10 cellular contexts compared by ENCODE assay signal in the genomic region with DNA sequence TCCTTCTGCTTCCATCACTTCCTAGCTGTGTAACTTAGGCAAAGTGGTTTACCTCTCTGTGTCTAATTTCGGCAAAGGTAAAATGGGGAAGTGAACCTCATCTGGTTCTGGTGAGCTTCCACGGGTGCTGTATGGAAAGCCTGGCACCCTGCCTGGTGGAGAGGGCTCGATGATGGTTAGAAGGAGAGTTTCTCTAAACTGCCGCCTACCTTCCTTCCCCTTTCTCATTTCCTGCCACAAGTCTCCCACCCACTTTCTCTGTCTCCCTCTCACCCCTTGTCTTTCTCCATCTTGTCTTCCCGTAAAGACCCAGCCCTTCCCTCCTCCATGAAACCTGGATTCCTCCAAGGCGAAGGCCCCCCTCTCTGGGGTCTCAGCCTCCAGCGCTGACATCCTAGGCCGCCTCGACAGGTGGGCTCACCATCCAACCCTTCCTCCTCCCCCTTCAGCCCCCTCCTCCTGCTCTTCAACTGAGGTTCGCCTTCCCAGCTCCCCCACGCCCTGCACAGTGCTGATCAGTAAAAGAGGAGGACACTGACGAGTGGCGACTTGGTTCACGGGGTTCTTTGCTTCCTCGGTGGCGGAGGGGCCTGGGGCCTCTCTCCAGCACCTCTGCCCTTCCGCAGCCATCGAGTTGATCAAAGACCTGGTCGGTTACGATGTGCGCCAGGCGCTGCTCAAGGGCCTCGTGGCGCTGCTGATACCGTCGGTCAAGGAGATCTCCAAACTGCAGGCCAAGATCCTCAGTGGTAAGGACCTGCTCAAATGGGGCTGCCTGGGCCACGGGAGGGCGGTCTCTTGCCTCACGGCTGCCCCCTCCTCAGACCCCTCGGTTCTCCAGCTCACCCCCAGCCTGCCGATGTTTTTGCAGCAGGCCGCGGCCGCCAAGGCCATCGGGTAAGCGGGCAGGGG. TPM values are rescaled to one million over a fixed set of nuclear protein-coding genes. Genes with fewer than 3 reads are reported as not detected.
A peak's percentile ranks its signal among the peaks of the same experiment; 100 is the strongest.
DNase-seq lines count a peak whose midpoint lies in the region; ATAC-seq, FAIRE-seq and TF ChIP-seq lines count a peak whose summit lies in the region.
"Had no signal": no experiment of that assay in that cellular context is flagged by ENCODE, and none has a peak within 500 bp of the region (broad histone marks: within the 10 kb centered on the region; RNA-seq: fewer than 3 reads in every experiment).

No MANE protein-coding gene starts in this region.

- H3F3A ChIP-seq in OCI-LY1 (ENCODE audit: insufficient read depth, low read length): peaks cover 4% of the 10 kb centered on the region; the same call in 1 of the 2 replicates

- no peaks in the 10 kb centered on the region for H4K20me1 ChIP-seq in OCI-LY1 (ENCODE audit: insufficient read depth, low read length)

- H3K9me3 ChIP-seq in OCI-LY1 (ENCODE audit: low read length): no peaks in the 10 kb centered on the region

- H3K4me3 Mint-ChIP-seq in activated T-cell treated with anti-CD3 and anti-CD28 coated beads, Interleukin-2, amount 50 U/mL, for 72 hours: peak overlapping the region; percentile 80 to 85
- H3K4me3 Mint-ChIP-seq in osteocyte (ENCODE audit: unreplicated experiment): no peak overlapping the region

- H3K4me1 Mint-ChIP-seq in activated T-cell treated with anti-CD3 and anti-CD28 coated beads, Interleukin-2, amount 50 U/mL, for 72 hours (ENCODE audit: low read depth): peaks cover 87% of the 10 kb centered on the region
- H3K4me1 Mint-ChIP-seq in osteocyte (ENCODE audit: unreplicated experiment): peaks cover 4% of the 10 kb centered on the region

- no peak for TF ChIP-seq POLR2A in GM12892 (IDR thresholded peaks at IDR 0.05; ENCODE audit: low read depth, low read length)

- no peaks in the 10 kb centered on the region for H3K36me3 ChIP-seq in OCI-LY1 (ENCODE audit: insufficient read depth, low read length)
- H3K36me3 ChIP-seq: cardiac muscle cell had no signal

- peak overlapping the region; percentile 92 for H3K27ac Mint-ChIP-seq in activated T-cell treated with anti-CD3 and anti-CD28 coated beads, Interleukin-2, amount 50 U/mL, for 72 hours
- H3K27ac Mint-ChIP-seq in osteocyte (ENCODE audit: unreplicated experiment): no peak overlapping the region

- peak overlapping the region; percentile 46 for H3K4me2 ChIP-seq in OCI-LY1 (ENCODE audit: low read length)

- no peaks in the 10 kb centered on the region for H3K27me3 Mint-ChIP-seq in activated T-cell treated with anti-CD3 and anti-CD28 coated beads, Interleukin-2, amount 50 U/mL, for 72 hours (ENCODE audit: low read depth)
- no peaks in the 10 kb centered on the region for H3K27me3 Mint-ChIP-seq in osteocyte (ENCODE audit: unreplicated experiment)

- no peaks in the 10 kb centered on the region for H3K9me2 ChIP-seq in OCI-LY1 (ENCODE audit: low read depth, low read length)

- H3K4me3 ChIP-seq in OCI-LY1 (ENCODE audit: low read depth, low read length, poor library complexity, severe bottlenecking): peak overlapping the region; percentile 14
- H3K4me3 ChIP-seq: cardiac muscle cell had no signal

- no peaks in the 10 kb centered on the region for H3K9me3 Mint-ChIP-seq in activated T-cell treated with anti-CD3 and anti-CD28 coated beads, Interleukin-2, amount 50 U/mL, for 72 hours
- H3K9me3 Mint-ChIP-seq in osteocyte (ENCODE audit: unreplicated experiment): no peaks in the 10 kb centered on the region

- H3K4me1 ChIP-seq in OCI-LY1 (ENCODE audit: insufficient read depth, low read length, severe bottlenecking) (peaks cover 39% of the 10 kb centered on the region), foreskin keratinocyte (no peaks in the 10 kb centered on the region)

- peak overlapping the region; percentile 94 for H3K27ac ChIP-seq in OCI-LY1 (ENCODE audit: low read depth, low read length, poor library complexity, severe bottlenecking)
- no peak overlapping the region for H3K27ac ChIP-seq in foreskin keratinocyte
- H3K27ac ChIP-seq: cardiac muscle cell had no signal

- TF ChIP-seq CTCF in OCI-LY1 (IDR thresholded peaks at IDR 0.05; ENCODE audit: low read length) (no peak), foreskin keratinocyte (conservative IDR thresholded peaks at IDR 0.05) (no peak), osteocyte (IDR thresholded peaks at IDR 0.05) (no peak)

- H3K9ac ChIP-seq in OCI-LY1 (ENCODE audit: low read length): peak overlapping the region; percentile 10; the same call in 1 of the 2 replicates

- no peak overlapping the region for H2AFZ ChIP-seq in OCI-LY1 (ENCODE audit: low read length)

- H3K27me3 ChIP-seq in OCI-LY1 (ENCODE audit: insufficient read depth, low read length) (no peaks in the 10 kb centered on the region), foreskin keratinocyte (no peaks in the 10 kb centered on the region)
- H3K27me3 ChIP-seq: cardiac muscle cell had no signal

- DNase-seq in GM12892 (ENCODE audit: insufficient read length) (peak; percentile 67), foreskin keratinocyte (no peak), NCI-H146 treated with DMSO at 0.1 percent for 48 hours (lab: John Stamatoyannopoulos, UW; ENCODE audit: unreplicated experiment) (no peak), posterior vena cava (ENCODE audit: low spot score) (no peak), osteocyte (ENCODE audit: extremely low spot score, unreplicated experiment) (no peak)
- peak; percentile 55 to 56 for DNase-seq in activated T-cell treated with anti-CD3 and anti-CD28 coated beads, Interleukin-2, amount 50 U/mL, for 72 hours
- peak; percentile 66 for DNase-seq in stimulated activated CD4-positive, alpha-beta T cell treated with anti-CD3 and anti-CD28 coated beads, Interleukin-1b, Interleukin-23, amount 100 ng/mL, for 48 hours
- DNase-seq: SHP77 treated with DMSO at 0.1 percent for 48 hours had no signal

- ATAC-seq in activated T-cell treated with anti-CD3 and anti-CD28 coated beads, Interleukin-2, amount 50 U/mL, for 72 hours (replicated peaks in 1 of 2): no peak
- ATAC-seq in foreskin keratinocyte: no peak

- FAIRE-seq in GM12892 (lab: Jason Lieb, UNC): no peak

- H3K36me3 Mint-ChIP-seq in activated T-cell treated with anti-CD3 and anti-CD28 coated beads, Interleukin-2, amount 50 U/mL, for 72 hours (ENCODE audit: insufficient read depth in 2 of 2): peaks cover 0 to 2% of the 10 kb centered on the region in 2 donors
- no peaks in the 10 kb centered on the region for H3K36me3 Mint-ChIP-seq in osteocyte (ENCODE audit: unreplicated experiment)

- intact Hi-C loops in posterior vena cava (cut with DNase I): no loop called here

- H3K79me2 ChIP-seq in OCI-LY1 (ENCODE audit: insufficient read depth, low read length): no peaks in the 10 kb centered on the region

RNA-seq across cellular contexts. Expression of a gene that starts 7.2 kb away (rescaled TPM):
- polyA plus RNA-seq in GM12892 (2012; ENCODE audit: missing spikeins): not detected
- total RNA-seq in activated T-cell treated with anti-CD3 and anti-CD28 coated beads, Interleukin-2, amount 50 U/mL, for 72 hours: not detected
- total RNA-seq in foreskin keratinocyte (not detected in 2 replicates), posterior vena cava (not detected), osteocyte (not detected in 2 replicates)
- not detected in 2 replicates for polyA plus RNA-seq in foreskin keratinocyte
- total RNA-seq: cardiac muscle cell had no signal
- polyA plus RNA-seq: cardiac muscle cell had no signal

RNA-seq across cellular contexts. Expression of a gene that starts 15.9 kb away (rescaled TPM):
- 26.4 TPM for polyA plus RNA-seq in GM12892 (2012; ENCODE audit: missing spikeins)
- total RNA-seq in activated T-cell treated with anti-CD3 and anti-CD28 coated beads, Interleukin-2, amount 50 U/mL, for 72 hours: 100 to 1,000 TPM; 134 to 147 TPM
- total RNA-seq in foreskin keratinocyte (36.6 and 49.1 TPM in 2 replicates), posterior vena cava (under 1 TPM; 0.43 to 0.93 TPM), osteocyte (7.5 and 7.7 TPM in 2 replicates)
- polyA plus RNA-seq in foreskin keratinocyte: 25.7 and 36.2 TPM in 2 replicates

RNA-seq across cellular contexts. Expression of a gene that starts 49.2 kb away (rescaled TPM):
- 4.3 TPM for polyA plus RNA-seq in GM12892 (2012; ENCODE audit: missing spikeins)
- total RNA-seq in activated T-cell treated with anti-CD3 and anti-CD28 coated beads, Interleukin-2, amount 50 U/mL, for 72 hours: 100 to 1,000 TPM; 108 to 123 TPM
- 0.18 TPM in 1 of 2 replicates, not detected in the other for total RNA-seq in foreskin keratinocyte
- 0.12 TPM in 1 of 2 replicates, not detected in the other for polyA plus RNA-seq in foreskin keratinocyte
- total RNA-seq in posterior vena cava: 1 to 10 TPM; 1.0 to 1.6 TPM
- 2.7 and 3.0 TPM in 2 replicates for total RNA-seq in osteocyte

RNA-seq across cellular contexts. Expression of a gene that starts 49.5 kb away (rescaled TPM):
- polyA plus RNA-seq in GM12892 (2012; ENCODE audit: missing spikeins): 9.0 TPM
- 1 to 10 TPM; 3.8 to 4.5 TPM for total RNA-seq in activated T-cell treated with anti-CD3 and anti-CD28 coated beads, Interleukin-2, amount 50 U/mL, for 72 hours
- total RNA-seq in foreskin keratinocyte: 5.0 and 6.2 TPM in 2 replicates
- polyA plus RNA-seq in foreskin keratinocyte: 10.0 and 10.2 TPM in 2 replicates
- 1 to 10 TPM; 3.8 to 5.3 TPM for total RNA-seq in posterior vena cava
- 6.6 and 7.6 TPM in 2 replicates for total RNA-seq in osteocyte

RNA-seq across cellular contexts. Expression of a gene that starts 51.6 kb away (rescaled TPM):
- 7,749 TPM for polyA plus RNA-seq in GM12892 (2012; ENCODE audit: missing spikeins)
- total RNA-seq in activated T-cell treated with anti-CD3 and anti-CD28 coated beads, Interleukin-2, amount 50 U/mL, for 72 hours: 1,000 to 10,000 TPM; 2,862 to 3,010 TPM
- 2,270 and 2,325 TPM in 2 replicates for total RNA-seq in foreskin keratinocyte
- polyA plus RNA-seq in foreskin keratinocyte: 2,862 and 2,900 TPM in 2 replicates
- 1,000 to 10,000 TPM; 1,440 to 1,494 TPM for total RNA-seq in posterior vena cava
- total RNA-seq in osteocyte: 1,690 and 1,756 TPM in 2 replicates

Comparison
In these comparisons a context has a peak if more than half of its experiments do, and no peak if none do; other contexts are left out.
1. DNase-seq: peak in GM12892 (single experiment), activated T-cell treated with anti-CD3 and anti-CD28 coated beads, Interleukin-2, amount 50 U/mL, for 72 hours (2 of 2) and stimulated activated CD4-positive, alpha-beta T cell treated with anti-CD3 and anti-CD28 coated beads, Interleukin-1b, Interleukin-23, amount 100 ng/mL, for 48 hours (single experiment); none in foreskin keratinocyte (0 of 2), NCI-H146 treated with DMSO at 0.1 percent for 48 hours (single experiment), posterior vena cava (single experiment) and osteocyte (single experiment).
2. RNA of a gene that starts 49.2 kb away (total RNA-seq): 108 to 123 TPM in activated T-cell treated with anti-CD3 and anti-CD28 coated beads, Interleukin-2, amount 50 U/mL, for 72 hours; 2.7 to 3.0 TPM in osteocyte, 1.0 to 1.6 TPM in posterior vena cava and 0.18 TPM in foreskin keratinocyte; every median in the first group is over 10 times any median in the second.